1 cellular context compared by ENCODE assay signal in genomic region chr2:54568876-54569298, GRCh38.
TF ChIP-seq lines count a peak whose summit lies in the region.

No MANE protein-coding gene starts in this region.

TF ChIP-seq in K562, 482 proteins besides CTCF, POLR2A, EP300 and RAD21 (continued from another document and continues in another):
- TF ChIP-seq, protein P1, sequence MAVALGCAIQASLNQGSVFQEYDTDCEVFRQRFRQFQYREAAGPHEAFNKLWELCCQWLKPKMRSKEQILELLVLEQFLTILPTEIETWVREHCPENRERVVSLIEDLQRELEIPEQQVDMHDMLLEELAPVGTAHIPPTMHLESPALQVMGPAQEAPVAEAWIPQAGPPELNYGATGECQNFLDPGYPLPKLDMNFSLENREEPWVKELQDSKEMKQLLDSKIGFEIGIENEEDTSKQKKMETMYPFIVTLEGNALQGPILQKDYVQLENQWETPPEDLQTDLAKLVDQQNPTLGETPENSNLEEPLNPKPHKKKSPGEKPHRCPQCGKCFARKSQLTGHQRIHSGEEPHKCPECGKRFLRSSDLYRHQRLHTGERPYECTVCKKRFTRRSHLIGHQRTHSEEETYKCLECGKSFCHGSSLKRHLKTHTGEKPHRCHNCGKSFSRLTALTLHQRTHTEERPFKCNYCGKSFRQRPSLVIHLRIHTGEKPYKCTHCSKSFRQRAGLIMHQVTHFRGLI (CRISPR knock-in tag; IDR thresholded peaks at IDR 0.05), result no peak
- TF ChIP-seq ZNF277 (CRISPR knock-in tag; IDR thresholded peaks at IDR 0.05; ENCODE audit: borderline replicate concordance) (no peak), PYGO2 (tag; IDR thresholded peaks at IDR 0.05) (no peak), ATF7 (IDR thresholded peaks at IDR 0.05) (no peak), POLR2AphosphoS5 (IDR thresholded peaks at IDR 0.05; ENCODE audit: control insufficient read depth, insufficient read depth, low read depth, low read length) (peak; percentile 59; the same call in 1 of the 2 replicates), ZNF140 (CRISPR knock-in tag; IDR thresholded peaks at IDR 0.05) (no peak), EP400 (IDR thresholded peaks at IDR 0.05) (no peak), NR2C2 (CRISPR knock-in tag; IDR thresholded peaks at IDR 0.05) (no peak), NR2C2 (tag; IDR thresholded peaks at IDR 0.05) (peak; percentile 40; the same call in 1 of the 2 replicates), DMBX1 (CRISPR knock-in tag; IDR thresholded peaks at IDR 0.05; ENCODE audit: borderline replicate concordance) (no peak), ZNF444 (CRISPR knock-in tag; IDR thresholded peaks at IDR 0.05) (no peak), CHD2 (IDR thresholded peaks at IDR 0.05; ENCODE audit: low read depth, low read length) (no peak), ZNF785 (CRISPR knock-in tag; IDR thresholded peaks at IDR 0.05) (no peak), L3MBTL2 (IDR thresholded peaks at IDR 0.05) (no peak), ZNF79 (CRISPR knock-in tag; IDR thresholded peaks at IDR 0.05; ENCODE audit: low read depth) (no peak), BCLAF1 (IDR thresholded peaks at IDR 0.05; ENCODE audit: borderline replicate concordance in 1 of 2, control insufficient read depth in 1 of 2, low read depth in 2 of 2, low read length in 1 of 2) (no peak), ZBTB7A (IDR thresholded peaks at IDR 0.05; ENCODE audit: borderline replicate concordance, control insufficient read depth, low read depth, low read length) (no peak), BMI1 (IDR thresholded peaks at IDR 0.05; ENCODE audit: low read length) (no peak), ZNF134 (CRISPR knock-in tag; conservative IDR thresholded peaks at IDR 0.05) (no peak), MED1 (CRISPR knock-in tag; IDR thresholded peaks at IDR 0.05; ENCODE audit: borderline replicate concordance) (no peak), HOXB6 (CRISPR knock-in tag; IDR thresholded peaks at IDR 0.05; ENCODE audit: borderline replicate concordance) (no peak), SPI1 (IDR thresholded peaks at IDR 0.05; ENCODE audit: borderline replicate concordance, low read depth, low read length) (no peak), CBFA2T2 (conservative IDR thresholded peaks at IDR 0.05) (peak; percentile 41), ZZZ3 (IDR thresholded peaks at IDR 0.05) (no peak), XRCC4 (IDR thresholded peaks at IDR 0.05; ENCODE audit: extremely low read depth, insufficient read depth, insufficient read length) (no peak), USF2 (CRISPR knock-in tag; IDR thresholded peaks at IDR 0.05) (no peak), ETV6 (IDR thresholded peaks at IDR 0.05; ENCODE audit: borderline replicate concordance in 1 of 2, low read depth in 2 of 2, low read length in 1 of 2) (0 out of 4 replicates have a peak, but pooled peaks of 1 of the 2 experiments have one; percentile 31), ETV6 (CRISPR knock-in tag; IDR thresholded peaks at IDR 0.05; ENCODE audit: borderline replicate concordance) (no peak), POLR2G (IDR thresholded peaks at IDR 0.05; ENCODE audit: low read depth, low read length) (no peak), TBP (optimal IDR thresholded peaks at IDR 0.05; ENCODE audit: low read depth, low read length) (no peak), ZNF354B (CRISPR knock-in tag; IDR thresholded peaks at IDR 0.05) (no peak), MECOM (CRISPR knock-in tag; IDR thresholded peaks at IDR 0.05) (no peak), SMARCC2 (IDR thresholded peaks at IDR 0.05; ENCODE audit: low read depth) (peak; percentile 70), EWSR1 (IDR thresholded peaks at IDR 0.05; ENCODE audit: borderline replicate concordance, low read depth, partially characterized antibody) (no peak), ETS1 (conservative IDR thresholded peaks at IDR 0.05; ENCODE audit: control insufficient read depth, low read depth, low read length) (no peak), KAT2B (IDR thresholded peaks at IDR 0.05; ENCODE audit: low read depth, low read length) (no peak), TCF7L2 (IDR thresholded peaks at IDR 0.05; ENCODE audit: low read depth, low read length) (no peak), ZBTB1 (CRISPR knock-in tag; IDR thresholded peaks at IDR 0.05; ENCODE audit: borderline replicate concordance, low read depth) (no peak), IFI16 (CRISPR knock-in tag; IDR thresholded peaks at IDR 0.05) (no peak), NONO (IDR thresholded peaks at IDR 0.05; ENCODE audit: low read depth in 2 of 2, low read length in 1 of 2) (no peak), KDM1A (IDR thresholded peaks at IDR 0.05) (peak; percentile 36 to 44; a peak in 2 of 4 replicates), MLLT1 (IDR thresholded peaks at IDR 0.05) (0 out of 4 replicates have a peak, but pooled peaks of 1 of the 2 experiments have one; percentile 22), CCNT2 (IDR thresholded peaks at IDR 0.05; ENCODE audit: borderline replicate concordance, extremely low read depth, insufficient read length, low read depth, low read length) (no peak), FOXA3 (CRISPR knock-in tag; conservative IDR thresholded peaks at IDR 0.05 in 1 of 2, IDR thresholded peaks at IDR 0.05 in 1 of 2) (no peak), THRA (IDR thresholded peaks at IDR 0.05) (no peak), KLF13 (tag; IDR thresholded peaks at IDR 0.05; ENCODE audit: borderline replicate concordance, low read depth) (no peak), ZNF586 (CRISPR knock-in tag; conservative IDR thresholded peaks at IDR 0.05) (no peak), ZEB2 (IDR thresholded peaks at IDR 0.05) (0 out of 2 replicates have a peak, but pooled peaks have one; percentile 59), NR3C1 (CRISPR knock-in tag; IDR thresholded peaks at IDR 0.05) (no peak), ETV1 (tag; conservative IDR thresholded peaks at IDR 0.05; ENCODE audit: low read depth) (peak; percentile 73), DACH1 (IDR thresholded peaks at IDR 0.05; ENCODE audit: partially characterized antibody) (no peak), HDAC3 (IDR thresholded peaks at IDR 0.05; ENCODE audit: borderline replicate concordance, partially characterized antibody) (no peak), MBD2 (IDR thresholded peaks at IDR 0.05; ENCODE audit: borderline replicate concordance, low read depth) (no peak)
- TF ChIP-seq, protein P2, sequence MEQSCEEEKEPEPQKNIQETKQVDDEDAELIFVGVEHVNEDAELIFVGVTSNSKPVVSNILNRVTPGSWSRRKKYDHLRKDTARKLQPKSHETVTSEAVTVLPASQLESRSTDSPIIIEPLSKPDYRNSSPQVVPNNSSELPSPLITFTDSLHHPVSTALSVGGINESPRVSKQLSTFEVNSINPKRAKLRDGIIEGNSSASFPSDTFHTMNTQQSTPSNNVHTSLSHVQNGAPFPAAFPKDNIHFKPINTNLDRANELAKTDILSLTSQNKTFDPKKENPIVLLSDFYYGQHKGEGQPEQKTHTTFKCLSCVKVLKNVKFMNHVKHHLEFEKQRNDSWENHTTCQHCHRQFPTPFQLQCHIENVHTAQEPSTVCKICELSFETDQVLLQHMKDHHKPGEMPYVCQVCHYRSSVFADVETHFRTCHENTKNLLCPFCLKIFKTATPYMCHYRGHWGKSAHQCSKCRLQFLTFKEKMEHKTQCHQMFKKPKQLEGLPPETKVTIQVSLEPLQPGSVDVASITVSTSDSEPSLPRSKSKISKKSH (CRISPR knock-in tag; IDR thresholded peaks at IDR 0.05), result no peak
- TF ChIP-seq, protein P3, sequence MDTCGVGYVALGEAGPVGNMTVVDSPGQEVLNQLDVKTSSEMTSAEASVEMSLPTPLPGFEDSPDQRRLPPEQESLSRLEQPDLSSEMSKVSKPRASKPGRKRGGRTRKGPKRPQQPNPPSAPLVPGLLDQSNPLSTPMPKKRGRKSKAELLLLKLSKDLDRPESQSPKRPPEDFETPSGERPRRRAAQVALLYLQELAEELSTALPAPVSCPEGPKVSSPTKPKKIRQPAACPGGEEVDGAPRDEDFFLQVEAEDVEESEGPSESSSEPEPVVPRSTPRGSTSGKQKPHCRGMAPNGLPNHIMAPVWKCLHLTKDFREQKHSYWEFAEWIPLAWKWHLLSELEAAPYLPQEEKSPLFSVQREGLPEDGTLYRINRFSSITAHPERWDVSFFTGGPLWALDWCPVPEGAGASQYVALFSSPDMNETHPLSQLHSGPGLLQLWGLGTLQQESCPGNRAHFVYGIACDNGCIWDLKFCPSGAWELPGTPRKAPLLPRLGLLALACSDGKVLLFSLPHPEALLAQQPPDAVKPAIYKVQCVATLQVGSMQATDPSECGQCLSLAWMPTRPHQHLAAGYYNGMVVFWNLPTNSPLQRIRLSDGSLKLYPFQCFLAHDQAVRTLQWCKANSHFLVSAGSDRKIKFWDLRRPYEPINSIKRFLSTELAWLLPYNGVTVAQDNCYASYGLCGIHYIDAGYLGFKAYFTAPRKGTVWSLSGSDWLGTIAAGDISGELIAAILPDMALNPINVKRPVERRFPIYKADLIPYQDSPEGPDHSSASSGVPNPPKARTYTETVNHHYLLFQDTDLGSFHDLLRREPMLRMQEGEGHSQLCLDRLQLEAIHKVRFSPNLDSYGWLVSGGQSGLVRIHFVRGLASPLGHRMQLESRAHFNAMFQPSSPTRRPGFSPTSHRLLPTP (IDR thresholded peaks at IDR 0.05; ENCODE audit: borderline replicate concordance, extremely low read depth, insufficient read length), result no peak
